1 cellular context compared by ENCODE assay signal in the genomic region with DNA sequence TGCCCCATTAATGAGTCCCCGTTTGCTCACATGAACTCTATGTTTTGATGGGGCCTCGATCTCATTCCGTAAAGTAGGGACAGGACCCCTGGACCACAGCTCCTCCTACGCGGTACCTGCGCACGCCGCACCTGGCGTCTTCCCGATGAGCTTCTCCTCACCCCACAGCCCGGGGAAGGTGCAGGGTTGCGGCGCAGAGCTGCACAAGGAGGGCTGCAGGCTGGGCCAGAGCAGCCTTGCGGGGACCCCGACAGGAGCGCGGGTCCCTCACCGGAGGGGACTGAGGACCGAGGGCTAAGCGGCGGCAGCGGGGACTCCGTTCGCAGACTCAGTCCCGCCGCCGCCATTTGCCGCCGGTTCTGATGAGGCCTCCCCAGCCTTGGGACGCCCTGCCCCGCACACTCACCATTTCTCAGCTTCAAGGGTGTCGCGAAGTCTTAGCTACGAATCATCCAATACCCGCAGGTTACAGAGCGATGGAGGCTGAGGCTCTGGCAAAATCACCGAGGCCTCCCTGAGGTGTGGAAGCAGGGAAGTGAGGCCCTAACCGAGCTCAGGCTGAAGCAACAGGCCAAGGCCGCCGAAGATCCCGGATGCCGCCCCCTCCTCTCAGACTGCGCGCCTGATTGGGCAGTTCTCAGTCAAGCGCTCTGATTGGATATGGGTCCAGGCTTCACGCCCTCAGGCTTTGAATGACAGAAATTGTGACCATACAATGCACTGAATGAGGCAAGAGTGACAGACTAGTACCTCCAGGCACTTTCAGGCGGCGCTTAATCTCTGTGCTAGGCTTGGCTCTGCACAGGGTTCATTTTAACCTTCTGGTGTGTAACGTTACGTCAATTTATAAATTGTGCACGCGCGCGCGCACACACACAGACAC.
TF ChIP-seq lines count a peak whose summit lies in the region.

No MANE protein-coding gene starts in this region.

TF ChIP-seq in HepG2, 621 proteins besides CTCF, POLR2A, EP300 and RAD21 (continued from another document and continues in another):
- TF ChIP-seq, protein P1, sequence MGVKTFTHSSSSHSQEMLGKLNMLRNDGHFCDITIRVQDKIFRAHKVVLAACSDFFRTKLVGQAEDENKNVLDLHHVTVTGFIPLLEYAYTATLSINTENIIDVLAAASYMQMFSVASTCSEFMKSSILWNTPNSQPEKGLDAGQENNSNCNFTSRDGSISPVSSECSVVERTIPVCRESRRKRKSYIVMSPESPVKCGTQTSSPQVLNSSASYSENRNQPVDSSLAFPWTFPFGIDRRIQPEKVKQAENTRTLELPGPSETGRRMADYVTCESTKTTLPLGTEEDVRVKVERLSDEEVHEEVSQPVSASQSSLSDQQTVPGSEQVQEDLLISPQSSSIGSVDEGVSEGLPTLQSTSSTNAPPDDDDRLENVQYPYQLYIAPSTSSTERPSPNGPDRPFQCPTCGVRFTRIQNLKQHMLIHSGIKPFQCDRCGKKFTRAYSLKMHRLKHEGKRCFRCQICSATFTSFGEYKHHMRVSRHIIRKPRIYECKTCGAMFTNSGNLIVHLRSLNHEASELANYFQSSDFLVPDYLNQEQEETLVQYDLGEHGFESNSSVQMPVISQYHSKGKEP (CRISPR knock-in tag; IDR thresholded peaks at IDR 0.05), result 0 out of 2 replicates have a peak, but pooled peaks have one; percentile 49
- TF ChIP-seq ZNF234 (CRISPR knock-in tag; conservative IDR thresholded peaks at IDR 0.05) (peak; percentile 67; the same call in 1 of the 2 replicates), ZNF205 (CRISPR knock-in tag; IDR thresholded peaks at IDR 0.05) (peak; percentile 81), SSRP1 (CRISPR knock-in tag; IDR thresholded peaks at IDR 0.05) (no peak), NR3C1 (CRISPR knock-in tag; IDR thresholded peaks at IDR 0.05) (no peak), ATF7-NPFF (CRISPR knock-in tag; IDR thresholded peaks at IDR 0.05; ENCODE audit: low read depth) (0 out of 2 replicates have a peak, but pooled peaks have one; percentile 56), MBD4 (IDR thresholded peaks at IDR 0.05; ENCODE audit: borderline replicate concordance, low read length) (no peak), PPARG (CRISPR knock-in tag; conservative IDR thresholded peaks at IDR 0.05) (no peak), DMAP1 (CRISPR knock-in tag; IDR thresholded peaks at IDR 0.05) (peak; percentile 91), ZNF432 (CRISPR knock-in tag; IDR thresholded peaks at IDR 0.05; ENCODE audit: borderline replicate concordance) (0 out of 2 replicates have a peak, but pooled peaks have one; percentile 62), ZNF367 (CRISPR knock-in tag; IDR thresholded peaks at IDR 0.05; ENCODE audit: borderline replicate concordance) (no peak), NAIF1 (CRISPR knock-in tag; IDR thresholded peaks at IDR 0.05; ENCODE audit: borderline replicate concordance) (no peak), ARNT (IDR thresholded peaks at IDR 0.05) (no peak), RBAK (CRISPR knock-in tag; IDR thresholded peaks at IDR 0.05) (no peak), ZNF225 (CRISPR knock-in tag; IDR thresholded peaks at IDR 0.05) (peak; percentile 30; the same call in 1 of the 2 replicates), ZNF547 (CRISPR knock-in tag; IDR thresholded peaks at IDR 0.05) (no peak), MBNL3 (CRISPR knock-in tag; conservative IDR thresholded peaks at IDR 0.05) (no peak), SRSF9 (IDR thresholded peaks at IDR 0.05; ENCODE audit: borderline replicate concordance, insufficient read depth, low read depth, low read length, poor library complexity, severe bottlenecking) (no peak), ASH2L (IDR thresholded peaks at IDR 0.05; ENCODE audit: insufficient read length, low read depth, low read length) (peak; percentile 94), ZNF790 (CRISPR knock-in tag; IDR thresholded peaks at IDR 0.05; ENCODE audit: borderline replicate concordance) (no peak), NR2F1 (CRISPR knock-in tag; IDR thresholded peaks at IDR 0.05) (no peak), ZNF30 (CRISPR knock-in tag; IDR thresholded peaks at IDR 0.05) (peak; percentile 75; the same call in 1 of the 2 replicates), ZNF501 (CRISPR knock-in tag; IDR thresholded peaks at IDR 0.05) (peak; percentile 80), NR2C2 (CRISPR knock-in tag; IDR thresholded peaks at IDR 0.05; ENCODE audit: borderline replicate concordance) (peak; percentile 47; the same call in 1 of the 2 replicates), ZNF383 (CRISPR knock-in tag; IDR thresholded peaks at IDR 0.05; ENCODE audit: borderline replicate concordance) (0 out of 2 replicates have a peak, but pooled peaks have one; percentile 20), MATR3 (CRISPR knock-in tag; IDR thresholded peaks at IDR 0.05) (no peak), MAFG (CRISPR knock-in tag; IDR thresholded peaks at IDR 0.05) (no peak), NBN (conservative IDR thresholded peaks at IDR 0.05) (no peak), ZKSCAN1 (IDR thresholded peaks at IDR 0.05; ENCODE audit: low read length) (no peak)
- TF ChIP-seq, protein P2, sequence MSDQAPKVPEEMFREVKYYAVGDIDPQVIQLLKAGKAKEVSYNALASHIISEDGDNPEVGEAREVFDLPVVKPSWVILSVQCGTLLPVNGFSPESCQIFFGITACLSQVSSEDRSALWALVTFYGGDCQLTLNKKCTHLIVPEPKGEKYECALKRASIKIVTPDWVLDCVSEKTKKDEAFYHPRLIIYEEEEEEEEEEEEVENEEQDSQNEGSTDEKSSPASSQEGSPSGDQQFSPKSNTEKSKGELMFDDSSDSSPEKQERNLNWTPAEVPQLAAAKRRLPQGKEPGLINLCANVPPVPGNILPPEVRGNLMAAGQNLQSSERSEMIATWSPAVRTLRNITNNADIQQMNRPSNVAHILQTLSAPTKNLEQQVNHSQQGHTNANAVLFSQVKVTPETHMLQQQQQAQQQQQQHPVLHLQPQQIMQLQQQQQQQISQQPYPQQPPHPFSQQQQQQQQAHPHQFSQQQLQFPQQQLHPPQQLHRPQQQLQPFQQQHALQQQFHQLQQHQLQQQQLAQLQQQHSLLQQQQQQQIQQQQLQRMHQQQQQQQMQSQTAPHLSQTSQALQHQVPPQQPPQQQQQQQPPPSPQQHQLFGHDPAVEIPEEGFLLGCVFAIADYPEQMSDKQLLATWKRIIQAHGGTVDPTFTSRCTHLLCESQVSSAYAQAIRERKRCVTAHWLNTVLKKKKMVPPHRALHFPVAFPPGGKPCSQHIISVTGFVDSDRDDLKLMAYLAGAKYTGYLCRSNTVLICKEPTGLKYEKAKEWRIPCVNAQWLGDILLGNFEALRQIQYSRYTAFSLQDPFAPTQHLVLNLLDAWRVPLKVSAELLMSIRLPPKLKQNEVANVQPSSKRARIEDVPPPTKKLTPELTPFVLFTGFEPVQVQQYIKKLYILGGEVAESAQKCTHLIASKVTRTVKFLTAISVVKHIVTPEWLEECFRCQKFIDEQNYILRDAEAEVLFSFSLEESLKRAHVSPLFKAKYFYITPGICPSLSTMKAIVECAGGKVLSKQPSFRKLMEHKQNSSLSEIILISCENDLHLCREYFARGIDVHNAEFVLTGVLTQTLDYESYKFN (CRISPR knock-in tag; conservative IDR thresholded peaks at IDR 0.05), result no peak; the same call in 1 of the 2 replicates
- TF ChIP-seq, protein P3, sequence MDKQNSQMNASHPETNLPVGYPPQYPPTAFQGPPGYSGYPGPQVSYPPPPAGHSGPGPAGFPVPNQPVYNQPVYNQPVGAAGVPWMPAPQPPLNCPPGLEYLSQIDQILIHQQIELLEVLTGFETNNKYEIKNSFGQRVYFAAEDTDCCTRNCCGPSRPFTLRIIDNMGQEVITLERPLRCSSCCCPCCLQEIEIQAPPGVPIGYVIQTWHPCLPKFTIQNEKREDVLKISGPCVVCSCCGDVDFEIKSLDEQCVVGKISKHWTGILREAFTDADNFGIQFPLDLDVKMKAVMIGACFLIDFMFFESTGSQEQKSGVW (CRISPR knock-in tag; IDR thresholded peaks at IDR 0.05; ENCODE audit: borderline replicate concordance), result no peak
- TF ChIP-seq, protein P4, sequence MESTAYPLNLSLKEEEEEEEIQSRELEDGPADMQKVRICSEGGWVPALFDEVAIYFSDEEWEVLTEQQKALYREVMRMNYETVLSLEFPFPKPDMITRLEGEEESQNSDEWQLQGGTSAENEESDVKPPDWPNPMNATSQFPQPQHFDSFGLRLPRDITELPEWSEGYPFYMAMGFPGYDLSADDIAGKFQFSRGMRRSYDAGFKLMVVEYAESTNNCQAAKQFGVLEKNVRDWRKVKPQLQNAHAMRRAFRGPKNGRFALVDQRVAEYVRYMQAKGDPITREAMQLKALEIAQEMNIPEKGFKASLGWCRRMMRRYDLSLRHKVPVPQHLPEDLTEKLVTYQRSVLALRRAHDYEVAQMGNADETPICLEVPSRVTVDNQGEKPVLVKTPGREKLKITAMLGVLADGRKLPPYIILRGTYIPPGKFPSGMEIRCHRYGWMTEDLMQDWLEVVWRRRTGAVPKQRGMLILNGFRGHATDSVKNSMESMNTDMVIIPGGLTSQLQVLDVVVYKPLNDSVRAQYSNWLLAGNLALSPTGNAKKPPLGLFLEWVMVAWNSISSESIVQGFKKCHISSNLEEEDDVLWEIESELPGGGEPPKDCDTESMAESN (CRISPR knock-in tag; conservative IDR thresholded peaks at IDR 0.05), result peak; percentile 86
- TF ChIP-seq, protein P5, sequence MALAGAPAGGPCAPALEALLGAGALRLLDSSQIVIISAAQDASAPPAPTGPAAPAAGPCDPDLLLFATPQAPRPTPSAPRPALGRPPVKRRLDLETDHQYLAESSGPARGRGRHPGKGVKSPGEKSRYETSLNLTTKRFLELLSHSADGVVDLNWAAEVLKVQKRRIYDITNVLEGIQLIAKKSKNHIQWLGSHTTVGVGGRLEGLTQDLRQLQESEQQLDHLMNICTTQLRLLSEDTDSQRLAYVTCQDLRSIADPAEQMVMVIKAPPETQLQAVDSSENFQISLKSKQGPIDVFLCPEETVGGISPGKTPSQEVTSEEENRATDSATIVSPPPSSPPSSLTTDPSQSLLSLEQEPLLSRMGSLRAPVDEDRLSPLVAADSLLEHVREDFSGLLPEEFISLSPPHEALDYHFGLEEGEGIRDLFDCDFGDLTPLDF (CRISPR knock-in tag; IDR thresholded peaks at IDR 0.05), result peak; percentile 57; the same call in 1 of the 2 replicates
- TF ChIP-seq, protein P6, sequence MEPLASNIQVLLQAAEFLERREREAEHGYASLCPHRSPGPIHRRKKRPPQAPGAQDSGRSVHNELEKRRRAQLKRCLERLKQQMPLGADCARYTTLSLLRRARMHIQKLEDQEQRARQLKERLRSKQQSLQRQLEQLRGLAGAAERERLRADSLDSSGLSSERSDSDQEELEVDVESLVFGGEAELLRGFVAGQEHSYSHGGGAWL (CRISPR knock-in tag; IDR thresholded peaks at IDR 0.05), result no peak; the same call in 1 of the 2 replicates
- TF ChIP-seq, protein P7, sequence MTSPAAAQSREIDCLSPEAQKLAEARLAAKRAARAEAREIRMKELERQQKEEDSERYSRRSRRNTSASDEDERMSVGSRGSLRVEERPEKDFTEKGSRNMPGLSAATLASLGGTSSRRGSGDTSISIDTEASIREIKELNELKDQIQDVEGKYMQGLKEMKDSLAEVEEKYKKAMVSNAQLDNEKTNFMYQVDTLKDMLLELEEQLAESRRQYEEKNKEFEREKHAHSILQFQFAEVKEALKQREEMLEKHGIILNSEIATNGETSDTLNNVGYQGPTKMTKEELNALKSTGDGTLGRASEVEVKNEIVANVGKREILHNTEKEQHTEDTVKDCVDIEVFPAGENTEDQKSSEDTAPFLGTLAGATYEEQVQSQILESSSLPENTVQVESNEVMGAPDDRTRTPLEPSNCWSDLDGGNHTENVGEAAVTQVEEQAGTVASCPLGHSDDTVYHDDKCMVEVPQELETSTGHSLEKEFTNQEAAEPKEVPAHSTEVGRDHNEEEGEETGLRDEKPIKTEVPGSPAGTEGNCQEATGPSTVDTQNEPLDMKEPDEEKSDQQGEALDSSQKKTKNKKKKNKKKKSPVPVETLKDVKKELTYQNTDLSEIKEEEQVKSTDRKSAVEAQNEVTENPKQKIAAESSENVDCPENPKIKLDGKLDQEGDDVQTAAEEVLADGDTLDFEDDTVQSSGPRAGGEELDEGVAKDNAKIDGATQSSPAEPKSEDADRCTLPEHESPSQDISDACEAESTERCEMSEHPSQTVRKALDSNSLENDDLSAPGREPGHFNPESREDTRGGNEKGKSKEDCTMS (CRISPR knock-in tag; conservative IDR thresholded peaks at IDR 0.05), result no peak
- TF ChIP-seq, protein P8, sequence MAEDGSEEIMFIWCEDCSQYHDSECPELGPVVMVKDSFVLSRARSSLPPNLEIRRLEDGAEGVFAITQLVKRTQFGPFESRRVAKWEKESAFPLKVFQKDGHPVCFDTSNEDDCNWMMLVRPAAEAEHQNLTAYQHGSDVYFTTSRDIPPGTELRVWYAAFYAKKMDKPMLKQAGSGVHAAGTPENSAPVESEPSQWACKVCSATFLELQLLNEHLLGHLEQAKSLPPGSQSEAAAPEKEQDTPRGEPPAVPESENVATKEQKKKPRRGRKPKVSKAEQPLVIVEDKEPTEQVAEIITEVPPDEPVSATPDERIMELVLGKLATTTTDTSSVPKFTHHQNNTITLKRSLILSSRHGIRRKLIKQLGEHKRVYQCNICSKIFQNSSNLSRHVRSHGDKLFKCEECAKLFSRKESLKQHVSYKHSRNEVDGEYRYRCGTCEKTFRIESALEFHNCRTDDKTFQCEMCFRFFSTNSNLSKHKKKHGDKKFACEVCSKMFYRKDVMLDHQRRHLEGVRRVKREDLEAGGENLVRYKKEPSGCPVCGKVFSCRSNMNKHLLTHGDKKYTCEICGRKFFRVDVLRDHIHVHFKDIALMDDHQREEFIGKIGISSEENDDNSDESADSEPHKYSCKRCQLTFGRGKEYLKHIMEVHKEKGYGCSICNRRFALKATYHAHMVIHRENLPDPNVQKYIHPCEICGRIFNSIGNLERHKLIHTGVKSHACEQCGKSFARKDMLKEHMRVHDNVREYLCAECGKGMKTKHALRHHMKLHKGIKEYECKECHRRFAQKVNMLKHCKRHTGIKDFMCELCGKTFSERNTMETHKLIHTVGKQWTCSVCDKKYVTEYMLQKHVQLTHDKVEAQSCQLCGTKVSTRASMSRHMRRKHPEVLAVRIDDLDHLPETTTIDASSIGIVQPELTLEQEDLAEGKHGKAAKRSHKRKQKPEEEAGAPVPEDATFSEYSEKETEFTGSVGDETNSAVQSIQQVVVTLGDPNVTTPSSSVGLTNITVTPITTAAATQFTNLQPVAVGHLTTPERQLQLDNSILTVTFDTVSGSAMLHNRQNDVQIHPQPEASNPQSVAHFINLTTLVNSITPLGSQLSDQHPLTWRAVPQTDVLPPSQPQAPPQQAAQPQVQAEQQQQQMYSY (CRISPR knock-in tag; IDR thresholded peaks at IDR 0.05), result peak; percentile 49; the same call in 1 of the 2 replicates
- TF ChIP-seq, protein P9, sequence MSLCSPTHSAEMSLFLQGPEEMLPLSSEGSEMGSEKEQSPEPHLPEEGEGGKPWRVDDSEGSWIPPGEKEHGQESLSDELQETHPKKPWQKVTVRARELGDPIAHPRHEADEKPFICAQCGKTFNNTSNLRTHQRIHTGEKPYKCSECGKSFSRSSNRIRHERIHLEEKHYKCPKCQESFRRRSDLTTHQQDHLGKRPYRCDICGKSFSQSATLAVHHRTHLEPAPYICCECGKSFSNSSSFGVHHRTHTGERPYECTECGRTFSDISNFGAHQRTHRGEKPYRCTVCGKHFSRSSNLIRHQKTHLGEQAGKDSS (CRISPR knock-in tag; IDR thresholded peaks at IDR 0.05; ENCODE audit: borderline replicate concordance, low read depth), result peak; percentile 91; the same call in 1 of the 2 replicates
